In the genomic region with DNA sequence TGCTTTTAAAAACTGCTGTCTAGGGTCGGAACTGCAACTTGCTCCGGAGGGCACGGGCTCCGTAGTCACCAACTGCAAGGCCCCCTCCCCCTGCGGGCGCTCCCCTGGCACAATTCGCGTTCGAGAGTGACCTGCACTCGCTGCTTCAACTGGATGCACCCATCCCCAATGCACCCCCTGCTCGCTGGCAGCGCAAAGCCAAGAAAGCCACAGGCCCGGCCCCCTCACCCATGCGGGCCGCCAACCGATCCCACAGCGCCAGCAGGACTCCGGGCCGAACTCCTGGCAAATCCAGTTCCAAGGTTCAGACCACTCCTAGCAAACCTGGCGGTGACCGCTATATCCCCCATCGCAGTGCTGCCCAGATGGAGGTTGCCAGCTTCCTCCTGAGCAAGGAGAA, we compare ENCODE assay signal across 17 cellular contexts.
A peak's percentile ranks its signal among the peaks of the same experiment; 100 is the strongest.
DNase-seq lines count a peak whose midpoint lies in the region; ATAC-seq and TF ChIP-seq lines count a peak whose summit lies in the region.
"Had no signal": no experiment of that assay in that cellular context is flagged by ENCODE, and none has a peak within 500 bp of the region (broad histone marks: within the 10 kb centered on the region; RNA-seq: fewer than 3 reads in every experiment).

No MANE protein-coding gene starts in this region.

- H2AFZ ChIP-seq in neuronal stem cell (ENCODE audit: low read length), result no peak overlapping the region

- H3K9me3 ChIP-seq in neuronal stem cell (replicated peaks in 1 of 2; ENCODE audit: control insufficient read depth in 2 of 2, insufficient read depth in 1 of 2, low read depth in 1 of 2, low read length in 2 of 2), result no peaks in the 10 kb centered on the region
- H3K9me3 ChIP-seq: BE2C, Caco-2 had no signal

- no peak overlapping the region for H2BK120ac ChIP-seq in neuronal stem cell (ENCODE audit: low read depth, low read length)

- no peak overlapping the region for H3K9ac ChIP-seq in neuronal stem cell (ENCODE audit: low read depth, low read length, poor library complexity)
- H3K9ac ChIP-seq: BLaER1 had no signal

- no peak overlapping the region for H4K91ac ChIP-seq in neuronal stem cell (ENCODE audit: low read depth, low read length, poor library complexity)

- no peak overlapping the region for H3K18ac ChIP-seq in neuronal stem cell (ENCODE audit: low read length)

- H2BK5ac ChIP-seq in neuronal stem cell (ENCODE audit: low read length), result no peak overlapping the region

- H3K36me3 Mint-ChIP-seq in chondrocyte (ENCODE audit: low read depth), result no peaks in the 10 kb centered on the region
- H3K36me3 Mint-ChIP-seq: CD14-positive monocyte; CD4-positive, alpha-beta memory T cell; CD4-positive, CD25-positive, alpha-beta regulatory T cell had no signal

- no peak overlapping the region for H3K14ac ChIP-seq in neuronal stem cell (ENCODE audit: low read length)

- no peak overlapping the region for H2BK15ac ChIP-seq in neuronal stem cell (ENCODE audit: low read length)

- no peak overlapping the region for H3K4ac ChIP-seq in neuronal stem cell (ENCODE audit: low read length)

- no peak overlapping the region for H2AK5ac ChIP-seq in neuronal stem cell (ENCODE audit: low read depth, low read length)

- no peak for ATAC-seq in GM21825 (IDR thresholded peaks at IDR 0.05; ENCODE audit: unreplicated experiment)

- no peak for TF ChIP-seq CTCF in chondrocyte (IDR thresholded peaks at IDR 0.05)

- H3K4me3 Mint-ChIP-seq in chondrocyte (ENCODE audit: unreplicated experiment), result no peak overlapping the region
- H3K4me3 Mint-ChIP-seq: CD14-positive monocyte; CD4-positive, alpha-beta memory T cell; CD4-positive, CD25-positive, alpha-beta regulatory T cell had no signal

- no peaks in the 10 kb centered on the region for H3K9me3 Mint-ChIP-seq in chondrocyte (ENCODE audit: low read depth)
- H3K9me3 Mint-ChIP-seq: CD4-positive, alpha-beta memory T cell had no signal

- no peaks in the 10 kb centered on the region for H3K27me3 ChIP-seq in neuronal stem cell (ENCODE audit: control insufficient read depth in 3 of 3, insufficient read depth in 3 of 3, low read depth in 1 of 3, low read length in 3 of 3)
- H3K27me3 ChIP-seq: BE2C, BLaER1 had no signal

- H3K27me3 Mint-ChIP-seq in chondrocyte (ENCODE audit: low read depth), result no peaks in the 10 kb centered on the region
- H3K27me3 Mint-ChIP-seq: CD4-positive, CD25-positive, alpha-beta regulatory T cell had no signal

- H3K4me2 ChIP-seq in neuronal stem cell (ENCODE audit: insufficient read depth, low read length, poor library complexity, severe bottlenecking), result no peak overlapping the region
- H3K4me2 ChIP-seq: BLaER1 had no signal

- no peaks in the 10 kb centered on the region for H3K79me1 ChIP-seq in neuronal stem cell (ENCODE audit: low read depth, low read length)

- H2BK12ac ChIP-seq in neuronal stem cell (ENCODE audit: low read length), result no peak overlapping the region

- no peak overlapping the region for H4K8ac ChIP-seq in neuronal stem cell (ENCODE audit: low read depth, low read length)

- H3K36me3 ChIP-seq in neuronal stem cell (replicated peaks in 1 of 2; ENCODE audit: control insufficient read depth in 2 of 2, insufficient read depth in 2 of 2, low read length in 2 of 2), result no peaks in the 10 kb centered on the region
- H3K36me3 ChIP-seq: BE2C, BLaER1 had no signal

- no peak overlapping the region for H3K27ac ChIP-seq in neuronal stem cell (replicated peaks; ENCODE audit: low read length)
- H3K27ac ChIP-seq: BLaER1 had no signal

- no peak overlapping the region for H3K27ac Mint-ChIP-seq in chondrocyte (ENCODE audit: unreplicated experiment)
- H3K27ac Mint-ChIP-seq: CD14-positive monocyte; CD4-positive, alpha-beta memory T cell; CD4-positive, CD25-positive, alpha-beta regulatory T cell had no signal

- no peak overlapping the region for H3K4me3 ChIP-seq in neuronal stem cell (ENCODE audit: low read length in 2 of 2)
- H3K4me3 ChIP-seq: BLaER1 had no signal

- WGBS in neuronal stem cell (ENCODE audit: extremely low coverage in 2 of 2, insufficient read length in 2 of 2, insufficient replicate concordance in 1 of 2), 2 donors, result no CpG with 5 or more reads among the region's 22 CpGs

- DNase-seq in chondrocyte (ENCODE audit: low spot score) (peak; percentile 61), neuronal stem cell (ENCODE audit: low spot score) (no peak)
- DNase-seq in stimulated activated CD8-positive, alpha-beta memory T cell treated with anti-CD3 and anti-CD28 coated beads, Interleukin-4, amount 100 ng/mL, for 48 hours, result no peak
- no peak for DNase-seq in stimulated activated CD4-positive, alpha-beta T cell treated with anti-CD3 and anti-CD28 coated beads, Interleukin-12 subunit alpha, Interleukin-12 subunit beta, amount 100 ng/mL, for 4 hours
- DNase-seq: 8988T; ACHN; BE2C; C1 segment of cervical spinal cord; Caco-2; Calu3; CD4-positive, alpha-beta memory T cell; CD4-positive, CD25-positive, alpha-beta regulatory T cell; DMS79 treated with DMSO at 0.1 percent for 48 hours; GF-D8 had no signal

- peak overlapping the region; percentile 58 for H3K23ac ChIP-seq in neuronal stem cell (ENCODE audit: low read depth, low read length, poor library complexity)

- peaks cover 7% of the 10 kb centered on the region for H3K4me1 Mint-ChIP-seq in chondrocyte (ENCODE audit: low read depth)
- H3K4me1 Mint-ChIP-seq: CD14-positive monocyte; CD4-positive, alpha-beta memory T cell; CD4-positive, CD25-positive, alpha-beta regulatory T cell had no signal

- H3K4me1 ChIP-seq in neuronal stem cell (ENCODE audit: control insufficient read depth in 2 of 2, insufficient read depth in 1 of 2, low read depth in 1 of 2, low read length in 2 of 2), result peaks cover 0 to 2% of the 10 kb centered on the region in 2 donors
- H3K4me1 ChIP-seq: BE2C, BLaER1, Caco-2 had no signal
